8 cellular contexts compared by ENCODE assay signal in the genomic region with DNA sequence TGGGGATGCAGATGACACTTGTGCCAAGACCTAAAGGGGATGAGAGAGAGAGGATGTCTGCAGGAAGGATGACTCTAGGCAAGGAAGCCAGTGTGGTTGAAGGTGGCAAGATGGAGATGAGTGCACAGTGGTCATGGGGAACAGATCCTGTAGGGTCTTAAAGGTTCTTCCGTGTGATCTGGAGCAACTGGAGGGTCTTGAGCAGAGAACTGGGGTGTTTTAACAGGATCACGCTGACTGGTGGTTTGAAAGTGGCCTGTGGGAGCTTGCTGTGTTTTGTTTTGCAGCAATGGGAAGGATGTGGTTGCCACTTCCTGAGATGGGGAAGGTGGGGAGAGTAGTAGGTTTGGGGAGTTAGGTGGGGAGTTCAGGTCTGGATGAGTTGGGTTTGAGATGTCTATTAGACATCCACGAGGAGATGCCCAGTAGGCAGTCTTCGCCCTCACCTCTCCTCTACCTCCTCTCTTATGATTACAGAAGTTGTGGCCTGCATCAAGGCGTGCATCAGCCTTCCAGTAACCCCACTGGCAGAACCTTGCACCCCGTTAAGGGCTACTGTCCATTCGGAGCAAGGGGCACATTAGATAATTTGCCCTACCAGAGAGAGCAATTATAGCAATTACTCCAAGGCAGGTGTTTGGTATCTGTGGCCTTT. TPM values are rescaled to one million over a fixed set of nuclear protein-coding genes. Genes with fewer than 3 reads are reported as not detected.
DNase-seq lines count a peak whose midpoint lies in the region; ATAC-seq and TF ChIP-seq lines count a peak whose summit lies in the region.

No MANE protein-coding gene starts in this region.

- H3K4me3 ChIP-seq in SJSA1 (peak overlapping the region; percentile 59), epithelial cell of proximal tubule (ENCODE audit: low read depth, low read length) (peak overlapping the region; percentile 89), thyroid gland (replicated peaks in 1 of 3) (no peak overlapping the region), prostate gland (peak overlapping the region in 1 of 2 donors; percentile 73)

- H3K27me3 ChIP-seq in SJSA1 (replicated peaks) (no peaks in the 10 kb centered on the region), thyroid gland (no peaks in the 10 kb centered on the region), prostate gland (replicated peaks; ENCODE audit: insufficient read depth) (no peaks in the 10 kb centered on the region)

- WGBS in thyroid gland, 2 donors: 93% methylated on average over 7 of the region's 7 CpGs
- WGBS in prostate gland: 92% methylated on average over 7 of the region's 7 CpGs

- intact Hi-C loops in thyroid gland (cut with DNase I) (loop anchor here (10.0 kb wide), 1 partner anchor 120 kb away; no protein-coding TSS in a partner anchor), prostate gland (cut with DNase I) (loop anchor here (5.0 kb wide), 2 partner anchors 108 to 187 kb away; no protein-coding TSS in a partner anchor)

- H3K36me3 ChIP-seq in SJSA1 (peaks cover 16% of the 10 kb centered on the region), thyroid gland (no peaks in the 10 kb centered on the region), prostate gland (no peaks in the 10 kb centered on the region)

- no peak for TF ChIP-seq CTCF in epithelial cell of proximal tubule (conservative IDR thresholded peaks at IDR 0.05; ENCODE audit: low read depth, low read length)
- no peak for TF ChIP-seq CTCF in thyroid gland (IDR thresholded peaks at IDR 0.05)
- no peak for TF ChIP-seq CTCF in prostate gland (IDR thresholded peaks at IDR 0.05)

- H3K4me1 ChIP-seq in SJSA1 (replicated peaks) (peaks cover 35% of the 10 kb centered on the region), thyroid gland (peaks cover 3 to 6% of the 10 kb centered on the region in 2 donors), prostate gland (replicated peaks) (peaks cover 5% of the 10 kb centered on the region)

- no peak overlapping the region for H3K27ac ChIP-seq in SJSA1
- H3K27ac ChIP-seq in thyroid gland: no peak overlapping the region
- H3K27ac ChIP-seq in prostate gland: peak overlapping the region in 1 of 2 donors; percentile 90

- DNase-seq in GF-D8 (lab: John Stamatoyannopoulos, UW): peak; percentile 16
- DNase-seq in SJSA1 (ENCODE audit: low read depth in 1 of 2, low spot score in 2 of 2): no peak
- DNase-seq in epithelial cell of proximal tubule (ENCODE audit: low read depth): no peak
- peak; percentile 9 for DNase-seq in retina
- DNase-seq in hypothalamus (lab: John Stamatoyannopoulos, UW): no peak
- no peak for DNase-seq in thyroid gland
- no peak for DNase-seq in prostate gland (ENCODE audit: low spot score)

- no peaks in the 10 kb centered on the region for H3K9me3 ChIP-seq in SJSA1 (replicated peaks)
- no peaks in the 10 kb centered on the region for H3K9me3 ChIP-seq in thyroid gland
- no peaks in the 10 kb centered on the region for H3K9me3 ChIP-seq in prostate gland

- TF ChIP-seq POLR2A in thyroid gland (IDR thresholded peaks at IDR 0.05) (no peak), prostate gland (IDR thresholded peaks at IDR 0.05) (no peak)

- ATAC-seq in HG03045 (IDR thresholded peaks at IDR 0.05; ENCODE audit: unreplicated experiment): no peak

RNA-seq across cellular contexts. Expression of gene STBD1, which starts 1.4 kb away (rescaled TPM):
- 10.3 and 10.6 TPM in 2 replicates for total RNA-seq in SJSA1 (2014; rRNA removed; shearing (Covaris generic))
- total RNA-seq in epithelial cell of proximal tubule (4.5 and 7.8 TPM in 2 replicates), thyroid gland (1 to 10 TPM; 1.0 to 2.5 (median 1.4) TPM), prostate gland (1 to 10 TPM; 2.4 to 7.1 TPM)

RNA-seq across cellular contexts. Expression of gene FAM47E, which starts 53.6 kb away (rescaled TPM):
- total RNA-seq in SJSA1 (2014; rRNA removed; shearing (Covaris generic)): not detected in 2 replicates
- 0.07 and 3.5 TPM in 2 replicates for total RNA-seq in epithelial cell of proximal tubule
- total RNA-seq in thyroid gland: 10 to 100 TPM in 3 of 4 donors, 1 to 10 TPM in 1; 9.7 to 16.9 (median 13.7) TPM
- 10 to 100 TPM; 12.3 to 15.1 TPM for total RNA-seq in prostate gland

Comparison
In these comparisons a context has a peak if more than half of its experiments do, and no peak if none do; other contexts are left out.
1. DNase-seq: peak in GF-D8 (single experiment) and retina (single experiment); none in SJSA1 (0 of 2), epithelial cell of proximal tubule (single experiment), hypothalamus (0 of 51), thyroid gland (0 of 2) and prostate gland (single experiment).
2. H3K4me3 ChIP-seq: peak in SJSA1 (single experiment) and epithelial cell of proximal tubule (single experiment); none in thyroid gland (0 of 3).